ENCODE assay signal across 1 cellular context in genomic region chr17:65751263-65751662, GRCh38.
TF ChIP-seq lines count a peak whose summit lies in the region.

No MANE protein-coding gene starts in this region.

TF ChIP-seq in HepG2, 621 proteins besides CTCF, POLR2A, EP300 and RAD21:
- TF ChIP-seq ZNF839 (CRISPR knock-in tag; IDR thresholded peaks at IDR 0.05; ENCODE audit: borderline replicate concordance) (no peak), ZNF136 (CRISPR knock-in tag; IDR thresholded peaks at IDR 0.05; ENCODE audit: low read depth) (0 out of 2 replicates have a peak, but pooled peaks have one; percentile 5), ZFX (CRISPR knock-in tag; IDR thresholded peaks at IDR 0.05; ENCODE audit: low read depth) (no peak), ZC3H4 (CRISPR knock-in tag; IDR thresholded peaks at IDR 0.05; ENCODE audit: borderline replicate concordance) (no peak), AFF4 (CRISPR knock-in tag; IDR thresholded peaks at IDR 0.05) (0 out of 2 replicates have a peak, but pooled peaks have one; percentile 11), XBP1 (CRISPR knock-in tag; IDR thresholded peaks at IDR 0.05) (no peak), PITX1 (CRISPR knock-in tag; IDR thresholded peaks at IDR 0.05) (no peak), ZMYM2 (CRISPR knock-in tag; IDR thresholded peaks at IDR 0.05) (no peak), NFE2 (CRISPR knock-in tag; IDR thresholded peaks at IDR 0.05) (no peak), TCF7L2 (IDR thresholded peaks at IDR 0.05; ENCODE audit: low read depth, low read length) (0 out of 2 replicates have a peak, but pooled peaks have one; percentile 18), RBFOX2 (IDR thresholded peaks at IDR 0.05; ENCODE audit: low read depth, low read length) (0 out of 2 replicates have a peak, but pooled peaks have one; percentile 13)
